1 cellular context compared by ENCODE assay signal in genomic region chr9:34334337-34334824, GRCh38.
TF ChIP-seq lines count a peak whose summit lies in the region.

No MANE protein-coding gene starts in this region.

TF ChIP-seq in GM23338, 12 proteins besides CTCF, POLR2A, EP300 and RAD21 (continued from another document):
- TF ChIP-seq, protein P1, sequence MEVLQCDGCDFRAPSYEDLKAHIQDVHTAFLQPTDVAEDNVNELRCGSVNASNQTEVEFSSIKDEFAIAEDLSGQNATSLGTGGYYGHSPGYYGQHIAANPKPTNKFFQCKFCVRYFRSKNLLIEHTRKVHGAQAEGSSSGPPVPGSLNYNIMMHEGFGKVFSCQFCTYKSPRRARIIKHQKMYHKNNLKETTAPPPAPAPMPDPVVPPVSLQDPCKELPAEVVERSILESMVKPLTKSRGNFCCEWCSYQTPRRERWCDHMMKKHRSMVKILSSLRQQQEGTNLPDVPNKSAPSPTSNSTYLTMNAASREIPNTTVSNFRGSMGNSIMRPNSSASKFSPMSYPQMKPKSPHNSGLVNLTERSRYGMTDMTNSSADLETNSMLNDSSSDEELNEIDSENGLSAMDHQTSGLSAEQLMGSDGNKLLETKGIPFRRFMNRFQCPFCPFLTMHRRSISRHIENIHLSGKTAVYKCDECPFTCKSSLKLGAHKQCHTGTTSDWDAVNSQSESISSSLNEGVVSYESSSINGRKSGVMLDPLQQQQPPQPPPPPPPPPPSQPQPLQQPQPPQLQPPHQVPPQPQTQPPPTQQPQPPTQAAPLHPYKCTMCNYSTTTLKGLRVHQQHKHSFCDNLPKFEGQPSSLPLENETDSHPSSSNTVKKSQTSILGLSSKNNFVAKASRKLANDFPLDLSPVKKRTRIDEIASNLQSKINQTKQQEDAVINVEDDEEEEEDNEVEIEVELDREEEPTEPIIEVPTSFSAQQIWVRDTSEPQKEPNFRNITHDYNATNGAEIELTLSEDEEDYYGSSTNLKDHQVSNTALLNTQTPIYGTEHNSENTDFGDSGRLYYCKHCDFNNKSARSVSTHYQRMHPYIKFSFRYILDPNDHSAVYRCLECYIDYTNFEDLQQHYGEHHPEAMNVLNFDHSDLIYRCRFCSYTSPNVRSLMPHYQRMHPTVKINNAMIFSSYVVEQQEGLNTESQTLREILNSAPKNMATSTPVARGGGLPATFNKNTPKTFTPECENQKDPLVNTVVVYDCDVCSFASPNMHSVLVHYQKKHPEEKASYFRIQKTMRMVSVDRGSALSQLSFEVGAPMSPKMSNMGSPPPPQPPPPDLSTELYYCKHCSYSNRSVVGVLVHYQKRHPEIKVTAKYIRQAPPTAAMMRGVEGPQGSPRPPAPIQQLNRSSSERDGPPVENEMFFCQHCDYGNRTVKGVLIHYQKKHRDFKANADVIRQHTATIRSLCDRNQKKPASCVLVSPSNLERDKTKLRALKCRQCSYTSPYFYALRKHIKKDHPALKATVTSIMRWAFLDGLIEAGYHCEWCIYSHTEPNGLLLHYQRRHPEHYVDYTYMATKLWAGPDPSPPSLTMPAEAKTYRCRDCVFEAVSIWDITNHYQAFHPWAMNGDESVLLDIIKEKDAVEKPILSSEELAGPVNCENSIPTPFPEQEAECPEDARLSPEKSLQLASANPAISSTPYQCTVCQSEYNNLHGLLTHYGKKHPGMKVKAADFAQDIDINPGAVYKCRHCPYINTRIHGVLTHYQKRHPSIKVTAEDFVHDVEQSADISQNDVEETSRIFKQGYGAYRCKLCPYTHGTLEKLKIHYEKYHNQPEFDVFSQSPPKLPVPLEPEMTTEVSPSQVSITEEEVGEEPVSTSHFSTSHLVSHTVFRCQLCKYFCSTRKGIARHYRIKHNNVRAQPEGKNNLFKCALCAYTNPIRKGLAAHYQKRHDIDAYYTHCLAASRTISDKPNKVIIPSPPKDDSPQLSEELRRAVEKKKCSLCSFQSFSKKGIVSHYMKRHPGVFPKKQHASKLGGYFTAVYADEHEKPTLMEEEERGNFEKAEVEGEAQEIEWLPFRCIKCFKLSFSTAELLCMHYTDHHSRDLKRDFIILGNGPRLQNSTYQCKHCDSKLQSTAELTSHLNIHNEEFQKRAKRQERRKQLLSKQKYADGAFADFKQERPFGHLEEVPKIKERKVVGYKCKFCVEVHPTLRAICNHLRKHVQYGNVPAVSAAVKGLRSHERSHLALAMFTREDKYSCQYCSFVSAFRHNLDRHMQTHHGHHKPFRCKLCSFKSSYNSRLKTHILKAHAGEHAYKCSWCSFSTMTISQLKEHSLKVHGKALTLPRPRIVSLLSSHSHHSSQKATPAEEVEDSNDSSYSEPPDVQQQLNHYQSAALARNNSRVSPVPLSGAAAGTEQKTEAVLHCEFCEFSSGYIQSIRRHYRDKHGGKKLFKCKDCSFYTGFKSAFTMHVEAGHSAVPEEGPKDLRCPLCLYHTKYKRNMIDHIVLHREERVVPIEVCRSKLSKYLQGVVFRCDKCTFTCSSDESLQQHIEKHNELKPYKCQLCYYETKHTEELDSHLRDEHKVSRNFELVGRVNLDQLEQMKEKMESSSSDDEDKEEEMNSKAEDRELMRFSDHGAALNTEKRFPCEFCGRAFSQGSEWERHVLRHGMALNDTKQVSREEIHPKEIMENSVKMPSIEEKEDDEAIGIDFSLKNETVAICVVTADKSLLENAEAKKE (CRISPR knock-in tag; IDR thresholded peaks at IDR 0.05) = no peak
- TF ChIP-seq REST (IDR thresholded peaks at IDR 0.05; ENCODE audit: unreplicated experiment) (no peak), STAT1 (IDR thresholded peaks at IDR 0.05; ENCODE audit: unreplicated experiment) (no peak), CREB1 (CRISPR knock-in tag; IDR thresholded peaks at IDR 0.05; ENCODE audit: low read depth) (no peak), POLR2AphosphoS5 (IDR thresholded peaks at IDR 0.05; ENCODE audit: low read depth) (no peak), ETS1 (IDR thresholded peaks at IDR 0.05) (no peak), ZNF114 (CRISPR knock-in tag; IDR thresholded peaks at IDR 0.05) (no peak), NANOG (IDR thresholded peaks at IDR 0.05; ENCODE audit: borderline replicate concordance) (no peak), EZH2 (IDR thresholded peaks at IDR 0.05; ENCODE audit: low read depth, unreplicated experiment) (no peak), ZNF331 (CRISPR knock-in tag; IDR thresholded peaks at IDR 0.05; ENCODE audit: low read depth) (no peak), EZH2phosphoT487 (IDR thresholded peaks at IDR 0.05; ENCODE audit: unreplicated experiment) (no peak)
